In genomic region chr17:73719588-73720071, GRCh38 we compare ENCODE assay signal across 10 cellular contexts.
DNase-seq lines count a peak whose midpoint lies in the region; ATAC-seq and TF ChIP-seq lines count a peak whose summit lies in the region.
"Had no signal": no experiment of that assay in that cellular context is flagged by ENCODE, and none has a peak within 500 bp of the region (broad histone marks: within the 10 kb centered on the region; RNA-seq: fewer than 3 reads in every experiment).

No MANE protein-coding gene starts in this region.

- peak overlapping the region; percentile 76 for H2BK5ac ChIP-seq in neuronal stem cell (ENCODE audit: low read length)

- TF ChIP-seq CTCF in psoas muscle (IDR thresholded peaks at IDR 0.05), result no peak

- DNase-seq in ELF-1 (ENCODE audit: low read depth, low spot score) (peak; percentile 94), NCI-H69 (lab: John Stamatoyannopoulos, UW) (peak; percentile 81), globus pallidus (ENCODE audit: low spot score) (peak; percentile 96), neuronal stem cell (ENCODE audit: low spot score) (peak; percentile 54), psoas muscle (no peak)
- DNase-seq in stimulated activated naive CD4-positive, alpha-beta T cell treated with Interleukin-2 at 50 U/mL for 16 hours (lab: John Stamatoyannopoulos, UW), result no peak
- no peak for DNase-seq in activated T-helper 2 cell treated with anti-CD3 and anti-CD28 coated beads, Interferon-gamma antibody, Interleukin-2, Interleukin-4, amounts not matched to agents 10 μg/mL and 5 μg/mL and 100 μg/mL, durations not matched to agents 14 hours and 24 hours and 36 hours (ENCODE audit: low spot score)
- DNase-seq: naive B cell, NCI-H1105 treated with DMSO at 0.1 percent for 48 hours had no signal

- no peak overlapping the region for H4K91ac ChIP-seq in neuronal stem cell (ENCODE audit: low read depth, low read length, poor library complexity)

- intact Hi-C loops in psoas muscle (cut with DNase I), result no loop called here
- intact Hi-C loops in activated T-helper 2 cell treated with anti-CD3 and anti-CD28 coated beads, Interferon-gamma antibody, Interleukin-2, Interleukin-4, amounts not matched to agents 10 μg/mL and 5 μg/mL and 100 μg/mL, durations not matched to agents 14 hours and 24 hours and 36 hours (cut with micrococcal nuclease), result loop anchor here (10.0 kb wide), 1 partner anchor 125 kb away; no protein-coding TSS in a partner anchor

- no peak overlapping the region for H3K4me3 Mint-ChIP-seq in activated T-helper 2 cell treated with anti-CD3 and anti-CD28 coated beads, Interferon-gamma antibody, Interleukin-2, Interleukin-4, amounts not matched to agents 10 μg/mL and 5 μg/mL and 100 μg/mL, durations not matched to agents 14 hours and 24 hours and 36 hours (ENCODE audit: low read depth)
- H3K4me3 Mint-ChIP-seq: naive B cell had no signal

- no peak overlapping the region for H3K23ac ChIP-seq in neuronal stem cell (ENCODE audit: low read depth, low read length, poor library complexity)

- no peak overlapping the region for H3K27ac Mint-ChIP-seq in activated T-helper 2 cell treated with anti-CD3 and anti-CD28 coated beads, Interferon-gamma antibody, Interleukin-2, Interleukin-4, amounts not matched to agents 10 μg/mL and 5 μg/mL and 100 μg/mL, durations not matched to agents 14 hours and 24 hours and 36 hours

- H3K9me3 Mint-ChIP-seq in activated T-helper 2 cell treated with anti-CD3 and anti-CD28 coated beads, Interferon-gamma antibody, Interleukin-2, Interleukin-4, amounts not matched to agents 10 μg/mL and 5 μg/mL and 100 μg/mL, durations not matched to agents 14 hours and 24 hours and 36 hours, result no peaks in the 10 kb centered on the region
- H3K9me3 Mint-ChIP-seq: naive B cell had no signal

- no peaks in the 10 kb centered on the region for H3K79me1 ChIP-seq in neuronal stem cell (ENCODE audit: low read depth, low read length)

- peaks cover 0 to 34% (median 0%) of the 10 kb centered on the region in 3 experiments for H3K27me3 ChIP-seq in neuronal stem cell (ENCODE audit: control insufficient read depth in 3 of 3, insufficient read depth in 3 of 3, low read depth in 1 of 3, low read length in 3 of 3)
- peaks cover 0 to 25% (median 7%) of the 10 kb centered on the region in 3 donors for H3K27me3 ChIP-seq in psoas muscle (ENCODE audit: insufficient read depth in 3 of 3, low read length in 2 of 3)

- H2AK5ac ChIP-seq in neuronal stem cell (ENCODE audit: low read depth, low read length), result no peak overlapping the region

- peak overlapping the region in 1 of 2 donors; percentile 18 for H3K4me3 ChIP-seq in neuronal stem cell (ENCODE audit: low read length in 2 of 2)
- H3K4me3 ChIP-seq in psoas muscle, result no peak overlapping the region

- no peaks in the 10 kb centered on the region for H3K36me3 Mint-ChIP-seq in activated T-helper 2 cell treated with anti-CD3 and anti-CD28 coated beads, Interferon-gamma antibody, Interleukin-2, Interleukin-4, amounts not matched to agents 10 μg/mL and 5 μg/mL and 100 μg/mL, durations not matched to agents 14 hours and 24 hours and 36 hours (ENCODE audit: low read depth)
- H3K36me3 Mint-ChIP-seq: naive B cell had no signal

- no peak overlapping the region for H2BK120ac ChIP-seq in neuronal stem cell (ENCODE audit: low read depth, low read length)

- no peak overlapping the region for H3K9ac ChIP-seq in neuronal stem cell (ENCODE audit: low read depth, low read length, poor library complexity)

- peak overlapping the region; percentile 90 for H3K18ac ChIP-seq in neuronal stem cell (ENCODE audit: low read length)

- no peak overlapping the region for H3K4me2 ChIP-seq in neuronal stem cell (ENCODE audit: insufficient read depth, low read length, poor library complexity, severe bottlenecking)

- H2AFZ ChIP-seq in neuronal stem cell (ENCODE audit: low read length), result peak overlapping the region; percentile 88

- H3K27ac ChIP-seq in neuronal stem cell (replicated peaks; ENCODE audit: low read length), result peak overlapping the region; percentile 81
- H3K27ac ChIP-seq in psoas muscle, result no peak overlapping the region

- H4K8ac ChIP-seq in neuronal stem cell (ENCODE audit: low read depth, low read length), result no peak overlapping the region

- H3K9me3 ChIP-seq in neuronal stem cell (replicated peaks in 1 of 2; ENCODE audit: control insufficient read depth in 2 of 2, insufficient read depth in 1 of 2, low read depth in 1 of 2, low read length in 2 of 2), result no peaks in the 10 kb centered on the region
- no peaks in the 10 kb centered on the region for H3K9me3 ChIP-seq in psoas muscle

- no peak overlapping the region for H2BK12ac ChIP-seq in neuronal stem cell (ENCODE audit: low read length)

- H3K36me3 ChIP-seq in neuronal stem cell (replicated peaks in 1 of 2; ENCODE audit: control insufficient read depth in 2 of 2, insufficient read depth in 2 of 2, low read length in 2 of 2) (no peaks in the 10 kb centered on the region), psoas muscle (ENCODE audit: insufficient read depth in 1 of 2, low read depth in 1 of 2) (no peaks in the 10 kb centered on the region)

- H3K4me1 Mint-ChIP-seq in activated T-helper 2 cell treated with anti-CD3 and anti-CD28 coated beads, Interferon-gamma antibody, Interleukin-2, Interleukin-4, amounts not matched to agents 10 μg/mL and 5 μg/mL and 100 μg/mL, durations not matched to agents 14 hours and 24 hours and 36 hours (ENCODE audit: low read depth), result peaks cover 6% of the 10 kb centered on the region

- H3K4me1 ChIP-seq in neuronal stem cell (ENCODE audit: control insufficient read depth in 2 of 2, insufficient read depth in 1 of 2, low read depth in 1 of 2, low read length in 2 of 2), result peaks cover 15 to 16% of the 10 kb centered on the region in 2 donors
- no peaks in the 10 kb centered on the region for H3K4me1 ChIP-seq in psoas muscle

- H2BK15ac ChIP-seq in neuronal stem cell (ENCODE audit: low read length), result no peak overlapping the region

- ATAC-seq in psoas muscle (no peak), HG02798 (IDR thresholded peaks at IDR 0.05; ENCODE audit: poor library complexity, unreplicated experiment) (no peak)

- H3K27me3 Mint-ChIP-seq in activated T-helper 2 cell treated with anti-CD3 and anti-CD28 coated beads, Interferon-gamma antibody, Interleukin-2, Interleukin-4, amounts not matched to agents 10 μg/mL and 5 μg/mL and 100 μg/mL, durations not matched to agents 14 hours and 24 hours and 36 hours (ENCODE audit: low read depth), result peaks cover 4% of the 10 kb centered on the region

- H3K14ac ChIP-seq in neuronal stem cell (ENCODE audit: low read length), result no peak overlapping the region

- H3K4ac ChIP-seq in neuronal stem cell (ENCODE audit: low read length), result no peak overlapping the region

- WGBS in neuronal stem cell (ENCODE audit: extremely low coverage in 2 of 2, insufficient read length in 2 of 2, insufficient replicate concordance in 1 of 2), 2 donors, result no CpG with 5 or more reads among the region's 16 CpGs
- 30 to 39% (median 32%) methylated on average over 16 of the region's 16 CpGs for WGBS in psoas muscle, 3 donors

Comparison
In these comparisons a context has a peak if more than half of its experiments do, and no peak if none do; other contexts are left out.
1. DNase-seq: peak in ELF-1 (single experiment), NCI-H69 (single experiment), globus pallidus (single experiment) and neuronal stem cell (single experiment); none in stimulated activated naive CD4-positive, alpha-beta T cell treated with Interleukin-2 at 50 U/mL for 16 hours (single experiment), psoas muscle (0 of 2) and activated T-helper 2 cell treated with anti-CD3 and anti-CD28 coated beads, Interferon-gamma antibody, Interleukin-2, Interleukin-4, amounts not matched to agents 10 μg/mL and 5 μg/mL and 100 μg/mL, durations not matched to agents 14 hours and 24 hours and 36 hours (single experiment).